2 cellular contexts compared by ENCODE assay signal in the genomic region with DNA sequence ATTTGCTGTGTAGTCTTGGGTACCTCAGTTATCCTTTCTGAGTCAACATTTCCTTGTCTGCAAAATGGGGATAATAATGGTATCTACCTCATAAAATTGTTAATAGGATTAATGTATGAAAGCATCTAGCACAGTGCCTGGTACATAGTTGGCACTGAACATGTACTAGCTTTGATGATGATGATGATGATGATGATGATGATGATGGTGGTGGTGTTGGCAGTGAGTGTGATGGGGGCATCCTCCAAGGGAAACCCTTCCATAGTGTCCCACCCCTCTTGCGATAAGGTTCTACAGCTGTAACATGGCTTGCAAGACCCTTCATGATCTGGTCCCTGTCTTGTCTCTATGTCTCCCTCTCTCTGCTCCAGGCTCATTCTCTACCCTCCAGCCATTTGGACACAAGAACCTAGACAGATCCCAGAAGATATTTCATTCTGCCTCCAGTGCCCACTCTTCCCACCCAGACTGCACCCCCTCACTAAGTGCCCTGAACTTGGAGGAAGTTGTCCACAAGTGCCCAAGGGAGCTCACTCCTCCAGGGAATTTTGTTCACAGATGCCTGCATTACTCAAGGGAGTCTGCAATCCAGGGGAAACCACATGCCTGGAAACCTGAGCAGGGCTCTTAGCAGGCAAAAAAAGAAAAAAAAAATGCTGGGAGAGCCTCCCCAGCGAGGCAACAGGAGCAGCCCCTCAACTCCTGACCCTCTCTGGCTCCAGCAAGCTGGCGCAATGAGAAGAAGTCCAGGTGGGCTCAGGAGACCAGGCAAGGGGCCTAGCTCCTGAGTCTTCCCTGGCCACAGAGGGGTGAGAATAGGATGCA.
TF ChIP-seq lines count a peak whose summit lies in the region.

No MANE protein-coding gene starts in this region.

TF ChIP-seq in HepG2, 621 proteins besides CTCF, POLR2A, EP300 and RAD21:
- TF ChIP-seq CREB1 (IDR thresholded peaks at IDR 0.05) = peak; percentile 54; the same call in 1 of the 2 replicates
- no peak for TF ChIP-seq CREB1 (CRISPR knock-in tag; IDR thresholded peaks at IDR 0.05)
- no peak for TF ChIP-seq IRF2 (CRISPR knock-in tag; IDR thresholded peaks at IDR 0.05)

TF ChIP-seq in SK-N-SH treated with all-trans-retinoic acid at 6 μM for 48 hours, 23 proteins besides CTCF, POLR2A, EP300 and RAD21 (continued from another document):
- TF ChIP-seq ISL1 (CRISPR knock-in tag; IDR thresholded peaks at IDR 0.05) = peak; percentile 44; the same call in 1 of the 2 replicates
- no peak for TF ChIP-seq ZNF565 (CRISPR knock-in tag; conservative IDR thresholded peaks at IDR 0.05; ENCODE audit: low read depth)
- no peak for TF ChIP-seq PPARA (CRISPR knock-in tag; IDR thresholded peaks at IDR 0.05; ENCODE audit: borderline replicate concordance)
